8 cellular contexts compared by ENCODE assay signal in genomic region chr16:31117384-31118222, GRCh38. TPM values are rescaled to one million over a fixed set of nuclear protein-coding genes. Genes with fewer than 3 reads are reported as not detected.
DNase-seq lines count a peak whose midpoint lies in the region; ATAC-seq and TF ChIP-seq lines count a peak whose summit lies in the region.

Gene KAT8, plus strand, starts transcription at chr16:31117664. Its CDS starts 18 bp downstream, at chr16:31117682.

- H4K20me1 ChIP-seq in BLaER1 treated with 17β-estradiol and CSF1 and Interleukin-3, amounts not matched to agents 10 nM and 100 nM: peaks cover 0 to 29% (median 0%) of the 10 kb centered on the region in 11 experiments; a peak in 8 of 22 replicates

- H3K9me3 ChIP-seq in BLaER1 treated with 17β-estradiol and CSF1 and Interleukin-3, amounts not matched to agents 10 nM and 100 nM (replicated peaks in 1 of 11): no peaks in the 10 kb centered on the region
- H3K9me3 ChIP-seq in left lung: no peaks in the 10 kb centered on the region

- peaks cover 85% of the 10 kb centered on the region for H3K36me3 Mint-ChIP-seq in dendritic cell treated with granulocyte-macrophage colony-stimulating factor and Interleukin-4, amounts not matched to agents 40 ng/mL and 50 ng/mL, for 4 days (ENCODE audit: low read depth)

- DNase-seq in NCI-H748 (lab: John Stamatoyannopoulos, UW; ENCODE audit: unreplicated experiment): peak; percentile 97
- DNase-seq in activated CD4-positive, alpha-beta T cell treated with anti-CD3 and anti-CD28 coated beads, Interleukin-2, amount 50 U/mL, for 1 hour: peak; percentile 96
- DNase-seq in left lung: peak; percentile 98 to 99
- peak; percentile 95 to 96 for DNase-seq in stimulated activated CD4-positive, alpha-beta T cell treated with anti-CD3 and anti-CD28 coated beads, Interleukin-2, amount 100 ng/mL, for 48 hours

- peak within 1 kb of the TSS; percentile 91 to 99 (median 94) for H3K4me2 ChIP-seq in BLaER1 treated with 17β-estradiol and CSF1 and Interleukin-3, amounts not matched to agents 10 nM and 100 nM

- intact Hi-C loops in dendritic cell treated with granulocyte-macrophage colony-stimulating factor and Interleukin-4, amounts not matched to agents 40 ng/mL and 50 ng/mL, for 4 days (cut with micrococcal nuclease): loop anchor here (1.0 kb wide), 2 partner anchors 12 to 25 kb away; no protein-coding TSS in a partner anchor
- intact Hi-C loops in left lung (cut with DNase I): no loop called here

- H3K4me1 ChIP-seq in BLaER1 treated with 17β-estradiol and CSF1 and Interleukin-3, amounts not matched to agents 10 nM and 100 nM: peaks cover 44 to 66% (median 51%) of the 10 kb centered on the region in 10 experiments
- H3K4me1 ChIP-seq in left lung: peaks cover 4 to 59% of the 10 kb centered on the region in 2 donors

- H3K4me1 Mint-ChIP-seq in dendritic cell treated with granulocyte-macrophage colony-stimulating factor and Interleukin-4, amounts not matched to agents 40 ng/mL and 50 ng/mL, for 4 days (ENCODE audit: low read depth): peaks cover 58% of the 10 kb centered on the region

- H3K27ac Mint-ChIP-seq in dendritic cell treated with granulocyte-macrophage colony-stimulating factor and Interleukin-4, amounts not matched to agents 40 ng/mL and 50 ng/mL, for 4 days: peak within 1 kb of the TSS; percentile 98

- peaks cover 38 to 47% (median 44%) of the 10 kb centered on the region in 11 experiments for H3K36me3 ChIP-seq in BLaER1 treated with 17β-estradiol and CSF1 and Interleukin-3, amounts not matched to agents 10 nM and 100 nM
- H3K36me3 ChIP-seq in left lung: peaks cover 0 to 43% of the 10 kb centered on the region in 2 donors

- no peaks in the 10 kb centered on the region for H3K27me3 Mint-ChIP-seq in dendritic cell treated with granulocyte-macrophage colony-stimulating factor and Interleukin-4, amounts not matched to agents 40 ng/mL and 50 ng/mL, for 4 days

- peak within 1 kb of the TSS; percentile 91 for H3K4me3 Mint-ChIP-seq in dendritic cell treated with granulocyte-macrophage colony-stimulating factor and Interleukin-4, amounts not matched to agents 40 ng/mL and 50 ng/mL, for 4 days

- no peaks in the 10 kb centered on the region for H3K27me3 ChIP-seq in BLaER1 treated with 17β-estradiol and CSF1 and Interleukin-3, amounts not matched to agents 10 nM and 100 nM
- no peaks in the 10 kb centered on the region for H3K27me3 ChIP-seq in left lung

- no peak for TF ChIP-seq CTCF in left lung (IDR thresholded peaks at IDR 0.05)

- H3K9ac ChIP-seq in BLaER1 treated with 17β-estradiol and CSF1 and Interleukin-3, amounts not matched to agents 10 nM and 100 nM: peak within 1 kb of the TSS; percentile 81 to 93 (median 86)

- H3K27ac ChIP-seq in BLaER1 treated with 17β-estradiol and CSF1 and Interleukin-3, amounts not matched to agents 10 nM and 100 nM: peak within 1 kb of the TSS; percentile 78 to 96 (median 88)
- peak within 1 kb of the TSS; percentile 90 for H3K27ac ChIP-seq in left lung

- peak; percentile 93 for ATAC-seq in GM19351 (IDR thresholded peaks at IDR 0.05; ENCODE audit: unreplicated experiment)
- peak; percentile 89 for ATAC-seq in HG03521 (IDR thresholded peaks at IDR 0.05; ENCODE audit: unreplicated experiment)
- peak; percentile 98 for ATAC-seq in left lung

- peak within 1 kb of the TSS; percentile 62 to 85 (median 72) for H3K4me3 ChIP-seq in BLaER1 treated with 17β-estradiol and CSF1 and Interleukin-3, amounts not matched to agents 10 nM and 100 nM
- peak within 1 kb of the TSS; percentile 57 to 61 for H3K4me3 ChIP-seq in left lung

- H3K9me3 Mint-ChIP-seq in dendritic cell treated with granulocyte-macrophage colony-stimulating factor and Interleukin-4, amounts not matched to agents 40 ng/mL and 50 ng/mL, for 4 days: no peaks in the 10 kb centered on the region

RNA-seq across cellular contexts. Expression of gene KAT8, which starts in this region (rescaled TPM):
- 10 to 100 TPM; 49.8 to 55.0 TPM for total RNA-seq in left lung

Comparison
In these comparisons a context has a peak if more than half of its experiments do, and no peak if none do; other contexts are left out.
1. Peak in every context shown above with its lines: DNase-seq, ATAC-seq, H3K4me3 ChIP-seq and H3K27ac ChIP-seq.